In the genomic region with DNA sequence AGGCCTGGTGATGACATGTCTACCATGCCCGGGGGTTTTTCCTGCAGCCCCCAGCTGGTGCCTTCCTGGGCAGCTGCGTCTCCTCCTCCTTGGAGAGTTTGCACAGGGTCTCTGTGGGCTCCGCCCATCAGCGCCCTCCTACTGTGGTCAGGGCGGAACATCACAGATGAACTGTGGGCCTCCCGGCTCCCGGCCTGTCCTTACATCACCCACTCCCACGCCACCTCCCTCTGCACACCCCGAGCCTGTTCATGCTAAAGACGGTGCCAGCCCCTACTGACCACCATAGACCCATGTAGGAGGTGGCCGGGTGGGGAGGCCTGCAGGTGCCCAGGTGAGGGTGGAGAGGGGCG, we compare ENCODE assay signal across 17 cellular contexts. TPM values are rescaled to one million over a fixed set of nuclear protein-coding genes. Genes with fewer than 3 reads are reported as not detected.
DNase-seq lines count a peak whose midpoint lies in the region; ATAC-seq lines count a peak whose summit lies in the region.
"Had no signal": no experiment of that assay in that cellular context is flagged by ENCODE, and none has a peak within 500 bp of the region (broad histone marks: within the 10 kb centered on the region; RNA-seq: fewer than 3 reads in every experiment).

No MANE protein-coding gene starts in this region.

- no peak overlapping the region for H3K27ac Mint-ChIP-seq in T-helper 17 cell
- no peak overlapping the region for H3K27ac Mint-ChIP-seq in activated CD8-positive, alpha-beta T cell treated with anti-CD3 and anti-CD28 coated beads, Interleukin-2, amount 10 ng/mL, durations not matched to agents 7 days and 5 days
- H3K27ac Mint-ChIP-seq: CD8-positive, alpha-beta T cell; HFFc6 had no signal

- CTCF ChIA-PET in activated CD8-positive, alpha-beta T cell treated with anti-CD3 and anti-CD28 coated beads, Interleukin-2, amount 10 ng/mL, durations not matched to agents 7 days and 5 days (lab: Charles Lee) = interaction anchor here (1.0 kb wide), 1 partner anchor 61 kb away, joined by 3 read pairs; no protein-coding TSS in a partner anchor

- H2BK120ac ChIP-seq in neuronal stem cell (ENCODE audit: low read depth, low read length) = peak overlapping the region; percentile 31

- H3K9ac ChIP-seq in BLaER1 = peak overlapping the region; percentile 50
- peak overlapping the region; percentile 21 for H3K9ac ChIP-seq in neuronal stem cell (ENCODE audit: low read depth, low read length, poor library complexity)
- no peak overlapping the region for H3K9ac ChIP-seq in Karpas-422 (ENCODE audit: low read length)

- H3K79me2 ChIP-seq in Karpas-422 (ENCODE audit: low read length) = no peaks in the 10 kb centered on the region

- H3K36me3 Mint-ChIP-seq in T-helper 17 cell (ENCODE audit: low read depth) = no peaks in the 10 kb centered on the region
- no peaks in the 10 kb centered on the region for H3K36me3 Mint-ChIP-seq in activated CD8-positive, alpha-beta T cell treated with anti-CD3 and anti-CD28 coated beads, Interleukin-2, amount 10 ng/mL, durations not matched to agents 7 days and 5 days (ENCODE audit: low read depth)
- H3K36me3 Mint-ChIP-seq: CD8-positive, alpha-beta T cell had no signal

- H3K27ac ChIP-seq in BLaER1 = peak overlapping the region; percentile 43; the same call in 1 of the 2 replicates
- no peak overlapping the region for H3K27ac ChIP-seq in neuronal stem cell (replicated peaks; ENCODE audit: low read length)
- H3K27ac ChIP-seq in Karpas-422 (ENCODE audit: low read length) = no peak overlapping the region
- H3K27ac ChIP-seq: A549, HL-60 had no signal

- H4K20me1 ChIP-seq in BLaER1 (peaks cover 98% of the 10 kb centered on the region), Karpas-422 (ENCODE audit: insufficient read depth, low read depth, low read length) (0 out of 2 replicates have a peak, but pooled peaks cover 8% of the 10 kb centered on the region)

- no CpG with 5 or more reads among the region's 12 CpGs for WGBS in neuronal stem cell (ENCODE audit: extremely low coverage in 2 of 2, insufficient read length in 2 of 2, insufficient replicate concordance in 1 of 2), 2 donors

- H2BK12ac ChIP-seq in neuronal stem cell (ENCODE audit: low read length) = peak overlapping the region; percentile 10

- peak overlapping the region; percentile 97 for H3K14ac ChIP-seq in neuronal stem cell (ENCODE audit: low read length)

- H3K9me2 ChIP-seq in Karpas-422 (replicated peaks; ENCODE audit: insufficient read depth, low read length) = no peaks in the 10 kb centered on the region

- peak overlapping the region; percentile 45 for H3K4me3 Mint-ChIP-seq in T-helper 17 cell
- H3K4me3 Mint-ChIP-seq in activated CD8-positive, alpha-beta T cell treated with anti-CD3 and anti-CD28 coated beads, Interleukin-2, amount 10 ng/mL, durations not matched to agents 7 days and 5 days = no peak overlapping the region
- H3K4me3 Mint-ChIP-seq: CD8-positive, alpha-beta T cell; HFFc6 had no signal

- H3K23ac ChIP-seq in neuronal stem cell (ENCODE audit: low read depth, low read length, poor library complexity) = peak overlapping the region; percentile 43

- H3K4me1 Mint-ChIP-seq in T-helper 17 cell = no peaks in the 10 kb centered on the region
- no peaks in the 10 kb centered on the region for H3K4me1 Mint-ChIP-seq in activated CD8-positive, alpha-beta T cell treated with anti-CD3 and anti-CD28 coated beads, Interleukin-2, amount 10 ng/mL, durations not matched to agents 7 days and 5 days (ENCODE audit: low read depth)

- no peaks in the 10 kb centered on the region for H3K27me3 Mint-ChIP-seq in T-helper 17 cell
- H3K27me3 Mint-ChIP-seq in activated CD8-positive, alpha-beta T cell treated with anti-CD3 and anti-CD28 coated beads, Interleukin-2, amount 10 ng/mL, durations not matched to agents 7 days and 5 days (ENCODE audit: low read depth) = no peaks in the 10 kb centered on the region

- peaks cover 76% of the 10 kb centered on the region for H3K4me1 ChIP-seq in BLaER1
- H3K4me1 ChIP-seq in neuronal stem cell (ENCODE audit: control insufficient read depth in 2 of 2, insufficient read depth in 1 of 2, low read depth in 1 of 2, low read length in 2 of 2) = peaks cover 0 to 16% of the 10 kb centered on the region in 2 donors
- peaks cover 67% of the 10 kb centered on the region for H3K4me1 ChIP-seq in Karpas-422 (ENCODE audit: low read length)

- H3K18ac ChIP-seq in neuronal stem cell (ENCODE audit: low read length) = peak overlapping the region; percentile 28

- H3K27me3 ChIP-seq in BLaER1 = no peaks in the 10 kb centered on the region
- no peaks in the 10 kb centered on the region for H3K27me3 ChIP-seq in neuronal stem cell (ENCODE audit: control insufficient read depth in 3 of 3, insufficient read depth in 3 of 3, low read depth in 1 of 3, low read length in 3 of 3)
- H3K27me3 ChIP-seq in Karpas-422 (ENCODE audit: low read length) = no peaks in the 10 kb centered on the region

- no peak overlapping the region for H2AFZ ChIP-seq in neuronal stem cell (ENCODE audit: low read length)
- H2AFZ ChIP-seq in Karpas-422 (ENCODE audit: low read length) = no peak overlapping the region

- POLR2A ChIA-PET in activated CD8-positive, alpha-beta T cell treated with anti-CD3 and anti-CD28 coated beads, Interleukin-2, amount 10 ng/mL, durations not matched to agents 7 days and 5 days (lab: Charles Lee) = no interaction called here

- no peak overlapping the region for H4K91ac ChIP-seq in neuronal stem cell (ENCODE audit: low read depth, low read length, poor library complexity)

- no peak overlapping the region for H4K8ac ChIP-seq in neuronal stem cell (ENCODE audit: low read depth, low read length)

- H3K4me3 ChIP-seq in BLaER1 (peak overlapping the region; percentile 45; the same call in 1 of the 2 replicates), neuronal stem cell (ENCODE audit: low read length in 2 of 2) (no peak overlapping the region), Karpas-422 (ENCODE audit: low read length) (no peak overlapping the region)
- H3K4me3 ChIP-seq: A549 had no signal

- H2AK5ac ChIP-seq in neuronal stem cell (ENCODE audit: low read depth, low read length) = peak overlapping the region; percentile 75

- no peak overlapping the region for H3K4ac ChIP-seq in neuronal stem cell (ENCODE audit: low read length)

- H3K9me3 Mint-ChIP-seq in activated CD8-positive, alpha-beta T cell treated with anti-CD3 and anti-CD28 coated beads, Interleukin-2, amount 10 ng/mL, durations not matched to agents 7 days and 5 days (ENCODE audit: insufficient read depth) = no peaks in the 10 kb centered on the region
- H3K9me3 Mint-ChIP-seq: CD8-positive, alpha-beta T cell; HFFc6 had no signal

- H3K9me3 ChIP-seq in BLaER1 = no peaks in the 10 kb centered on the region
- H3K9me3 ChIP-seq in T-helper 17 cell (ENCODE audit: control insufficient read depth, low read length, poor library complexity, severe bottlenecking) = no peaks in the 10 kb centered on the region
- no peaks in the 10 kb centered on the region for H3K9me3 ChIP-seq in neuronal stem cell (replicated peaks in 1 of 2; ENCODE audit: control insufficient read depth in 2 of 2, insufficient read depth in 1 of 2, low read depth in 1 of 2, low read length in 2 of 2)
- no peaks in the 10 kb centered on the region for H3K9me3 ChIP-seq in Karpas-422 (ENCODE audit: low read length)
- H3K9me3 ChIP-seq: A549 had no signal

- H3K4me2 ChIP-seq in BLaER1 (peak overlapping the region; percentile 85), neuronal stem cell (ENCODE audit: insufficient read depth, low read length, poor library complexity, severe bottlenecking) (no peak overlapping the region), Karpas-422 (ENCODE audit: low read depth, low read length, poor library complexity, severe bottlenecking) (no peak overlapping the region)
- H3K4me2 ChIP-seq: A549 had no signal

- no peak overlapping the region for H2BK15ac ChIP-seq in neuronal stem cell (ENCODE audit: low read length)

- H3K79me1 ChIP-seq in neuronal stem cell (ENCODE audit: low read depth, low read length) = peaks cover 14% of the 10 kb centered on the region

- DNase-seq in NCI-H1417 (lab: John Stamatoyannopoulos, UW) = peak in 2 of 3 experiments; percentile 20 to 55
- DNase-seq in NCI-H1417 treated with DMSO at 0.1 percent for 48 hours (lab: John Stamatoyannopoulos, UW) = no peak
- no peak for DNase-seq in T-helper 17 cell
- DNase-seq in neuronal stem cell (ENCODE audit: low spot score) = no peak
- no peak for DNase-seq in NCI-H345 (lab: John Stamatoyannopoulos, UW)
- DNase-seq in activated CD8-positive, alpha-beta T cell treated with anti-CD3 and anti-CD28 coated beads, Interleukin-2, amount 10 ng/mL, durations not matched to agents 7 days and 5 days = no peak
- no peak for DNase-seq in Karpas-422
- DNase-seq: DMS79 treated with DMSO at 0.1 percent for 48 hours, GF-D8, HFFc6 had no signal

- H2BK5ac ChIP-seq in neuronal stem cell (ENCODE audit: low read length) = peak overlapping the region; percentile 53

- H3K36me3 ChIP-seq in BLaER1 = peaks cover 89% of the 10 kb centered on the region
- peaks cover 30 to 75% of the 10 kb centered on the region in 2 donors for H3K36me3 ChIP-seq in neuronal stem cell (replicated peaks in 1 of 2; ENCODE audit: control insufficient read depth in 2 of 2, insufficient read depth in 2 of 2, low read length in 2 of 2)
- H3K36me3 ChIP-seq in Karpas-422 (ENCODE audit: insufficient read depth, low read length) = no peaks in the 10 kb centered on the region

- no peak for ATAC-seq in T-helper 17 cell
- no peak for ATAC-seq in activated CD8-positive, alpha-beta T cell treated with anti-CD3 and anti-CD28 coated beads, Interleukin-2, amount 10 ng/mL, durations not matched to agents 7 days and 5 days
- ATAC-seq: CD8-positive, alpha-beta T cell had no signal

RNA-seq across cellular contexts. Expression of gene GPSM1, which starts 12.6 kb away (rescaled TPM):
- total RNA-seq in T-helper 17 cell = 10 to 100 TPM in 1 of 2 donors, 1 to 10 TPM in 1; 7.4 to 10.8 TPM
- polyA plus RNA-seq in neuronal stem cell (2013, experiment 1 of 2) = 37.4 TPM
- polyA plus RNA-seq in neuronal stem cell (2013, experiment 2 of 2) = 37.2 TPM
- 1 to 10 TPM; 1.8 to 2.3 TPM for total RNA-seq in activated CD8-positive, alpha-beta T cell treated with anti-CD3 and anti-CD28 coated beads, Interleukin-2, amount 10 ng/mL, durations not matched to agents 7 days and 5 days
- total RNA-seq in Karpas-422 (2014; rRNA removed; shearing (Covaris generic); ENCODE audit: low replicate concordance) = 11.7 and 38.4 TPM in 2 replicates

RNA-seq across cellular contexts. Expression of gene DNLZ, which starts 23.6 kb away (rescaled TPM):
- 10 to 100 TPM; 19.3 to 28.6 TPM for total RNA-seq in T-helper 17 cell
- 6.7 TPM for polyA plus RNA-seq in neuronal stem cell (2013, experiment 1 of 2)
- polyA plus RNA-seq in neuronal stem cell (2013, experiment 2 of 2) = 6.9 TPM
- 10 to 100 TPM; 20.4 to 21.6 TPM for total RNA-seq in activated CD8-positive, alpha-beta T cell treated with anti-CD3 and anti-CD28 coated beads, Interleukin-2, amount 10 ng/mL, durations not matched to agents 7 days and 5 days
- total RNA-seq in Karpas-422 (2014; rRNA removed; shearing (Covaris generic); ENCODE audit: low replicate concordance) = 40.1 and 104 TPM in 2 replicates

RNA-seq across cellular contexts. Expression of gene CARD9, which starts 33.5 kb away (rescaled TPM):
- 1 to 10 TPM in 1 of 2 donors, under 1 TPM in 1; 0.86 to 1.9 TPM for total RNA-seq in T-helper 17 cell
- 0.14 TPM for polyA plus RNA-seq in neuronal stem cell (2013, experiment 1 of 2)
- polyA plus RNA-seq in neuronal stem cell (2013, experiment 2 of 2) = 0.17 TPM
- total RNA-seq in activated CD8-positive, alpha-beta T cell treated with anti-CD3 and anti-CD28 coated beads, Interleukin-2, amount 10 ng/mL, durations not matched to agents 7 days and 5 days = 1 to 10 TPM; 1.3 to 1.4 TPM
- 1.3 and 2.9 TPM in 2 replicates for total RNA-seq in Karpas-422 (2014; rRNA removed; shearing (Covaris generic); ENCODE audit: low replicate concordance)

RNA-seq across cellular contexts. Expression of gene CCDC187, which starts 36.0 kb away (rescaled TPM):
- under 1 TPM in 1 of 2 donors, not detected in 1; 0.12 TPM for total RNA-seq in T-helper 17 cell
- polyA plus RNA-seq in neuronal stem cell (2013, experiment 1 of 2) = 0.08 TPM
- polyA plus RNA-seq in neuronal stem cell (2013, experiment 2 of 2) = 0.08 TPM
- total RNA-seq in activated CD8-positive, alpha-beta T cell treated with anti-CD3 and anti-CD28 coated beads, Interleukin-2, amount 10 ng/mL, durations not matched to agents 7 days and 5 days = not detected
- total RNA-seq in Karpas-422 (2014; rRNA removed; shearing (Covaris generic); ENCODE audit: low replicate concordance) = 0.34 and 0.43 TPM in 2 replicates
- total RNA-seq: H1, HFFc6, IMR-90 had no signal
- polyA plus RNA-seq: BJ, IMR-90 had no signal

Comparison
In these comparisons a context has a peak if more than half of its experiments do, and no peak if none do; other contexts are left out.
1. DNase-seq: peak in NCI-H1417 (2 of 3); none in NCI-H1417 treated with DMSO at 0.1 percent for 48 hours (single experiment), T-helper 17 cell (0 of 3), neuronal stem cell (single experiment), NCI-H345 (single experiment), activated CD8-positive, alpha-beta T cell treated with anti-CD3 and anti-CD28 coated beads, Interleukin-2, amount 10 ng/mL, durations not matched to agents 7 days and 5 days (single experiment) and Karpas-422 (single experiment).